ENCODE assay signal across 32 cellular contexts in genomic region chr6:131914234-131914633, GRCh38. TPM values are rescaled to one million over a fixed set of nuclear protein-coding genes. Genes with fewer than 3 reads are reported as not detected.
DNase-seq lines count a peak whose midpoint lies in the region; ATAC-seq and TF ChIP-seq lines count a peak whose summit lies in the region.
"Had no signal": no experiment of that assay in that cellular context is flagged by ENCODE, and none has a peak within 500 bp of the region (broad histone marks: within the 10 kb centered on the region; RNA-seq: fewer than 3 reads in every experiment).

No MANE protein-coding gene starts in this region.

- no peaks in the 10 kb centered on the region for H3K9me2 ChIP-seq in HCT116 (ENCODE audit: insufficient read depth)

- H3K4me1 Mint-ChIP-seq in endodermal cell = no peaks in the 10 kb centered on the region
- H3K4me1 Mint-ChIP-seq in activated T-helper 1 cell treated with anti-CD3 and anti-CD28 coated beads, Interleukin-12 subunit alpha, Interleukin-12 subunit beta, Interleukin-2, Interleukin-4 antibody, amounts not matched to agents 30 ng/mL and 10 ng/mL and 1 ng/mL, durations not matched to agents 14 hours and 24 hours and 36 hours (ENCODE audit: low read depth) = peaks cover 17% of the 10 kb centered on the region

- H3K4me1 ChIP-seq in HCT116 (ENCODE audit: control insufficient read depth in 1 of 2, insufficient read depth in 2 of 2, low read length in 2 of 2) (0 out of 4 replicates have a peak, but pooled peaks cover 0 to 7% of the 10 kb centered on the region in 2 experiments), endodermal cell (ENCODE audit: control insufficient read depth, insufficient read depth, low read length) (no peaks in the 10 kb centered on the region), body of pancreas (no peaks in the 10 kb centered on the region)
- H3K4me1 ChIP-seq: A549, gastrocnemius medialis had no signal

- no peaks in the 10 kb centered on the region for H3K36me3 ChIP-seq in HCT116 (ENCODE audit: control insufficient read depth in 1 of 2, insufficient read depth in 2 of 2, low read length in 2 of 2)
- no peaks in the 10 kb centered on the region for H3K36me3 ChIP-seq in endodermal cell (ENCODE audit: control insufficient read depth, insufficient read depth, low read length)
- no peaks in the 10 kb centered on the region for H3K36me3 ChIP-seq in body of pancreas (replicated peaks in 1 of 2; ENCODE audit: insufficient read depth in 1 of 2, low read depth in 2 of 2)
- H3K36me3 ChIP-seq: esophagus muscularis mucosa, gastrocnemius medialis, ovary, Peyer's patch, SJSA1, suprapubic skin had no signal

- H3K27me3 ChIP-seq in HCT116 (ENCODE audit: insufficient read depth, low read length) = no peaks in the 10 kb centered on the region
- H3K27me3 ChIP-seq in endodermal cell (ENCODE audit: control insufficient read depth, insufficient read depth, low read length, poor library complexity, severe bottlenecking) = no peaks in the 10 kb centered on the region
- no peaks in the 10 kb centered on the region for H3K27me3 ChIP-seq in body of pancreas
- H3K27me3 ChIP-seq: gastrocnemius medialis, ovary, Peyer's patch, SJSA1 had no signal

- H3K9ac ChIP-seq in HCT116 (ENCODE audit: low read length) (no peak overlapping the region), endodermal cell (ENCODE audit: extremely low read depth, low read length, poor library complexity, severe bottlenecking) (no peak overlapping the region)

- H3K4me3 ChIP-seq in AG10803 (ENCODE audit: low read length) (no peak overlapping the region), HCT116 (replicated peaks in 1 of 2; ENCODE audit: low read depth in 1 of 2, low read length in 2 of 2) (no peak overlapping the region), epithelial cell of esophagus (ENCODE audit: low read length) (no peak overlapping the region), endodermal cell (ENCODE audit: low read length) (no peak overlapping the region), body of pancreas (no peak overlapping the region)
- H3K4me3 ChIP-seq: A549, esophagus muscularis mucosa, gastrocnemius medialis, GM12878, ovary, Peyer's patch, SJSA1, suprapubic skin had no signal

- ATAC-seq in HCT116 = no peak
- no peak for ATAC-seq in body of pancreas

- H2AFZ ChIP-seq in HCT116 (ENCODE audit: low read depth, low read length, poor library complexity, severe bottlenecking) = peak overlapping the region; percentile 100

- H3K27me3 Mint-ChIP-seq in endodermal cell (ENCODE audit: insufficient read depth) = no peaks in the 10 kb centered on the region
- H3K27me3 Mint-ChIP-seq in activated T-helper 1 cell treated with anti-CD3 and anti-CD28 coated beads, Interleukin-12 subunit alpha, Interleukin-12 subunit beta, Interleukin-2, Interleukin-4 antibody, amounts not matched to agents 30 ng/mL and 10 ng/mL and 1 ng/mL, durations not matched to agents 14 hours and 24 hours and 36 hours (ENCODE audit: insufficient read depth) = peaks cover 30% of the 10 kb centered on the region

- no peak for DNase-seq in AG10803 (ENCODE audit: low read depth)
- no peak for DNase-seq in HCT116 (ENCODE audit: low read depth, low spot score)
- peak; percentile 38 for DNase-seq in RWPE1 (ENCODE audit: low spot score)
- DNase-seq in epithelial cell of esophagus (ENCODE audit: low read depth) = peak; percentile 80
- no peak for DNase-seq in endodermal cell
- no peak for DNase-seq in cardiac septum (ENCODE audit: low spot score)
- DNase-seq in activated T-helper 1 cell treated with anti-CD3 and anti-CD28 coated beads, Interleukin-12 subunit alpha, Interleukin-12 subunit beta, Interleukin-2, Interleukin-4 antibody, amounts not matched to agents 30 ng/mL and 10 ng/mL and 1 ng/mL, durations not matched to agents 14 hours and 24 hours and 36 hours (ENCODE audit: low spot score) = no peak
- no peak for DNase-seq in body of pancreas
- DNase-seq: activated B cell treated with CpG ODN at 0.5 μM for 24 hours; activated CD4-positive, alpha-beta T cell treated with anti-CD3 and anti-CD28 coated beads, Interleukin-2, amount 10 ng/mL, durations not matched to agents 7 days and 5 days; activated effector memory CD4-positive, alpha-beta T cell treated with anti-CD3 and anti-CD28 coated beads, Interleukin-2, amount 50 U/mL, for 16 hours; activated naive CD8-positive, alpha-beta T cell treated with anti-CD3 and anti-CD28 coated beads for 36 hours; CD4-positive, alpha-beta T cell; gastrocnemius medialis; H7; left colon; MV-4-11; NCI-H1436 treated with DMSO at 0.1 percent for 48 hours; NCI-H446 treated with DMSO at 0.1 percent for 48 hours; NCI-H774; nephron progenitor cell; ovary; Peyer's patch; stimulated activated naive B cell treated with anti-CD40 and anti-IgM and Interleukin-4, amounts not matched to agents 10 μg/mL and 1 μg/mL and 100 μg/mL, for 72 hours; T-helper 9 cell had no signal

- intact Hi-C loops in HCT116 (cut with micrococcal nuclease) (no loop called here), cardiac septum (cut with DNase I) (loop anchor here (10.0 kb wide), 1 partner anchor 571 kb away; no protein-coding TSS in a partner anchor), body of pancreas (cut with DNase I) (loop anchor here (10.0 kb wide), 2 partner anchors 129 to 219 kb away; no protein-coding TSS in a partner anchor)
- intact Hi-C loops in activated T-helper 1 cell treated with anti-CD3 and anti-CD28 coated beads, Interleukin-12 subunit alpha, Interleukin-12 subunit beta, Interleukin-2, Interleukin-4 antibody, amounts not matched to agents 30 ng/mL and 10 ng/mL and 1 ng/mL, durations not matched to agents 14 hours and 24 hours and 36 hours (cut with micrococcal nuclease) = loop anchor here (2.0 to 5.0 kb wide), 2 partner anchors 385 to 1027 kb away; no protein-coding TSS in a partner anchor

- TF ChIP-seq CTCF in AG10803 (conservative IDR thresholded peaks at IDR 0.05; ENCODE audit: low read length) (0 out of 2 replicates have a peak, but pooled peaks have one; percentile 3), HCT116 (IDR thresholded peaks at IDR 0.05 in 2 of 3, conservative IDR thresholded peaks at IDR 0.05 in 1 of 3; ENCODE audit: borderline replicate concordance in 1 of 3, insufficient read depth in 1 of 3, low read depth in 2 of 3, low read length in 2 of 3) (no peak), RWPE1 (conservative IDR thresholded peaks at IDR 0.05; ENCODE audit: low read depth) (no peak), epithelial cell of esophagus (IDR thresholded peaks at IDR 0.05; ENCODE audit: insufficient read depth, low read depth, low read length, missing control alignments) (no peak), endodermal cell (conservative IDR thresholded peaks at IDR 0.05) (no peak), body of pancreas (IDR thresholded peaks at IDR 0.05) (no peak)

- peaks cover 9% of the 10 kb centered on the region for H3K9me3 Mint-ChIP-seq in endodermal cell
- H3K9me3 Mint-ChIP-seq in activated T-helper 1 cell treated with anti-CD3 and anti-CD28 coated beads, Interleukin-12 subunit alpha, Interleukin-12 subunit beta, Interleukin-2, Interleukin-4 antibody, amounts not matched to agents 30 ng/mL and 10 ng/mL and 1 ng/mL, durations not matched to agents 14 hours and 24 hours and 36 hours = no peaks in the 10 kb centered on the region
- H3K9me3 Mint-ChIP-seq: activated B cell treated with CpG ODN at 0.5 μM for 24 hours; activated CD4-positive, alpha-beta T cell treated with anti-CD3 and anti-CD28 coated beads, Interleukin-2, amount 10 ng/mL, durations not matched to agents 7 days and 5 days; activated naive CD8-positive, alpha-beta T cell treated with anti-CD3 and anti-CD28 coated beads for 36 hours; CD4-positive, alpha-beta T cell; central memory CD8-positive, alpha-beta T cell; nephron progenitor cell had no signal

- H3K36me3 Mint-ChIP-seq in endodermal cell (ENCODE audit: low read depth) = peaks cover 54% of the 10 kb centered on the region
- no peaks in the 10 kb centered on the region for H3K36me3 Mint-ChIP-seq in activated T-helper 1 cell treated with anti-CD3 and anti-CD28 coated beads, Interleukin-12 subunit alpha, Interleukin-12 subunit beta, Interleukin-2, Interleukin-4 antibody, amounts not matched to agents 30 ng/mL and 10 ng/mL and 1 ng/mL, durations not matched to agents 14 hours and 24 hours and 36 hours (ENCODE audit: low read depth)

- RAD21 ChIA-PET in HCT116 (lab: Charles Lee; ENCODE audit: low non-redundant PET in 1 of 2, low total read pairs in 2 of 2, uncharacterized antibody in 2 of 2, unreplicated experiment in 2 of 2) = no interaction called here

- H3K4me2 ChIP-seq in HCT116 (ENCODE audit: low read length) = no peak overlapping the region

- no TSS peak for BruUV-seq in HCT116 (replicated peaks; lab: Mats Ljungman, UMichigan)

- H3K27ac ChIP-seq in HCT116 (ENCODE audit: low read depth, low read length) (no peak overlapping the region), RWPE1 (no peak overlapping the region), endodermal cell (ENCODE audit: low read depth, low read length) (no peak overlapping the region), body of pancreas (no peak overlapping the region)
- H3K27ac ChIP-seq: A549, esophagus muscularis mucosa, gastrocnemius medialis, ovary, Peyer's patch, SJSA1, suprapubic skin had no signal

- no peaks in the 10 kb centered on the region for H3K79me2 ChIP-seq in HCT116 (ENCODE audit: insufficient read depth, low read length)

- H4K20me1 ChIP-seq in HCT116 (ENCODE audit: insufficient read depth) = no peaks in the 10 kb centered on the region

- no peak overlapping the region for H3K27ac Mint-ChIP-seq in endodermal cell
- H3K27ac Mint-ChIP-seq in activated T-helper 1 cell treated with anti-CD3 and anti-CD28 coated beads, Interleukin-12 subunit alpha, Interleukin-12 subunit beta, Interleukin-2, Interleukin-4 antibody, amounts not matched to agents 30 ng/mL and 10 ng/mL and 1 ng/mL, durations not matched to agents 14 hours and 24 hours and 36 hours = no peak overlapping the region
- H3K27ac Mint-ChIP-seq: activated B cell treated with CpG ODN at 0.5 μM for 24 hours; activated CD4-positive, alpha-beta T cell treated with anti-CD3 and anti-CD28 coated beads, Interleukin-2, amount 10 ng/mL, durations not matched to agents 7 days and 5 days; activated naive CD8-positive, alpha-beta T cell treated with anti-CD3 and anti-CD28 coated beads for 36 hours; CD4-positive, alpha-beta T cell; nephron progenitor cell had no signal

- no peak for TF ChIP-seq POLR2A in HCT116 (IDR thresholded peaks at IDR 0.05; ENCODE audit: borderline replicate concordance, extremely low read depth, insufficient read depth, insufficient read length)
- TF ChIP-seq POLR2A in body of pancreas (IDR thresholded peaks at IDR 0.05) = no peak

- no peak overlapping the region for H3K4me3 Mint-ChIP-seq in endodermal cell
- H3K4me3 Mint-ChIP-seq in activated T-helper 1 cell treated with anti-CD3 and anti-CD28 coated beads, Interleukin-12 subunit alpha, Interleukin-12 subunit beta, Interleukin-2, Interleukin-4 antibody, amounts not matched to agents 30 ng/mL and 10 ng/mL and 1 ng/mL, durations not matched to agents 14 hours and 24 hours and 36 hours = no peak overlapping the region
- H3K4me3 Mint-ChIP-seq: activated B cell treated with CpG ODN at 0.5 μM for 24 hours; activated CD4-positive, alpha-beta T cell treated with anti-CD3 and anti-CD28 coated beads, Interleukin-2, amount 10 ng/mL, durations not matched to agents 7 days and 5 days; activated naive CD8-positive, alpha-beta T cell treated with anti-CD3 and anti-CD28 coated beads for 36 hours; CD4-positive, alpha-beta T cell; central memory CD8-positive, alpha-beta T cell; nephron progenitor cell; stimulated activated naive B cell treated with anti-CD40 and anti-IgM and Interleukin-4, amounts not matched to agents 10 μg/mL and 1 μg/mL and 100 μg/mL, for 72 hours had no signal

- H3K9me3 ChIP-seq in HCT116 (ENCODE audit: control insufficient read depth in 1 of 2, insufficient read depth in 1 of 2, low read depth in 1 of 2, low read length in 2 of 2) = no peaks in the 10 kb centered on the region
- H3K9me3 ChIP-seq in endodermal cell (ENCODE audit: control insufficient read depth, low read length) = no peaks in the 10 kb centered on the region
- no peaks in the 10 kb centered on the region for H3K9me3 ChIP-seq in body of pancreas
- H3K9me3 ChIP-seq: A549, esophagus muscularis mucosa, gastrocnemius medialis, ovary, Peyer's patch, SJSA1, suprapubic skin had no signal

- 92% methylated on average over 1 of the region's 1 CpG; no CpG with 5 or more reads in 1 of the 2 experiments for WGBS in endodermal cell (ENCODE audit: insufficient coverage in 1 of 2, insufficient read length in 1 of 2), 2 experiments
- WGBS in body of pancreas, 2 donors = 14 to 23% methylated on average over 1 of the region's 1 CpG

- CTCF ChIA-PET in HCT116 (lab: Charles Lee) (interaction anchor here (0.8 to 2.6 kb wide), 7 partner anchors 10 to 384 kb away, joined by 3 to 28 read pairs (median 9); no protein-coding TSS in a partner anchor), RWPE1 (lab: Yijun Ruan, JAX) (interaction anchor here (1.2 to 1.7 kb wide), 2 partner anchors 10 to 304 kb away, joined by 4 to 7 read pairs; no protein-coding TSS in a partner anchor)

- TF ChIP-seq RAD21 in HCT116 (IDR thresholded peaks at IDR 0.05; ENCODE audit: low read depth) = no peak

- POLR2A ChIA-PET in HCT116 (lab: Charles Lee) (interaction anchor here (2.1 kb wide), 1 partner anchor 37 kb away, joined by 5 read pairs; the partner anchor contains the start of gene CCN2), RWPE1 (lab: Yijun Ruan, JAX; ENCODE audit: low non-redundant PET) (no interaction called here)

RNA-seq across cellular contexts. Expression of gene CCN2, which starts 36.9 kb away (rescaled TPM):
- 3.1 TPM for total RNA-seq in HCT116 (2021; ENCODE audit: unreplicated experiment)
- polyA plus RNA-seq in HCT116 (2012) = 3.7 and 4.7 TPM in 2 replicates
- 10 to 100 TPM; 28.6 to 29.4 TPM for total RNA-seq in endodermal cell
- polyA plus RNA-seq in endodermal cell (2013, experiment 1 of 2) = 176 TPM
- 179 TPM for polyA plus RNA-seq in endodermal cell (2013, experiment 2 of 2)
- 76.5 TPM for total RNA-seq in cardiac septum
- total RNA-seq in activated T-helper 1 cell treated with anti-CD3 and anti-CD28 coated beads, Interleukin-12 subunit alpha, Interleukin-12 subunit beta, Interleukin-2, Interleukin-4 antibody, amounts not matched to agents 30 ng/mL and 10 ng/mL and 1 ng/mL, durations not matched to agents 14 hours and 24 hours and 36 hours = not detected in 2 replicates
- total RNA-seq in body of pancreas = 100 to 1,000 TPM; 109 to 203 TPM
- total RNA-seq: activated CD4-positive, alpha-beta T cell treated with anti-CD3 and anti-CD28 coated beads, Interleukin-2, amount 10 ng/mL, durations not matched to agents 7 days and 5 days; activated CD8-positive, alpha-beta memory T cell treated with anti-CD3 and anti-CD28 coated beads for 36 hours; activated naive CD8-positive, alpha-beta T cell treated with anti-CD3 and anti-CD28 coated beads for 36 hours had no signal

Comparison
In these comparisons a context has a peak if more than half of its experiments do, and no peak if none do; other contexts are left out.
1. DNase-seq: peak in RWPE1 (single experiment) and epithelial cell of esophagus (single experiment); none in AG10803 (single experiment), HCT116 (single experiment), endodermal cell (single experiment), cardiac septum (single experiment), activated T-helper 1 cell treated with anti-CD3 and anti-CD28 coated beads, Interleukin-12 subunit alpha, Interleukin-12 subunit beta, Interleukin-2, Interleukin-4 antibody, amounts not matched to agents 30 ng/mL and 10 ng/mL and 1 ng/mL, durations not matched to agents 14 hours and 24 hours and 36 hours (single experiment) and body of pancreas (0 of 4).